In the genomic region with DNA sequence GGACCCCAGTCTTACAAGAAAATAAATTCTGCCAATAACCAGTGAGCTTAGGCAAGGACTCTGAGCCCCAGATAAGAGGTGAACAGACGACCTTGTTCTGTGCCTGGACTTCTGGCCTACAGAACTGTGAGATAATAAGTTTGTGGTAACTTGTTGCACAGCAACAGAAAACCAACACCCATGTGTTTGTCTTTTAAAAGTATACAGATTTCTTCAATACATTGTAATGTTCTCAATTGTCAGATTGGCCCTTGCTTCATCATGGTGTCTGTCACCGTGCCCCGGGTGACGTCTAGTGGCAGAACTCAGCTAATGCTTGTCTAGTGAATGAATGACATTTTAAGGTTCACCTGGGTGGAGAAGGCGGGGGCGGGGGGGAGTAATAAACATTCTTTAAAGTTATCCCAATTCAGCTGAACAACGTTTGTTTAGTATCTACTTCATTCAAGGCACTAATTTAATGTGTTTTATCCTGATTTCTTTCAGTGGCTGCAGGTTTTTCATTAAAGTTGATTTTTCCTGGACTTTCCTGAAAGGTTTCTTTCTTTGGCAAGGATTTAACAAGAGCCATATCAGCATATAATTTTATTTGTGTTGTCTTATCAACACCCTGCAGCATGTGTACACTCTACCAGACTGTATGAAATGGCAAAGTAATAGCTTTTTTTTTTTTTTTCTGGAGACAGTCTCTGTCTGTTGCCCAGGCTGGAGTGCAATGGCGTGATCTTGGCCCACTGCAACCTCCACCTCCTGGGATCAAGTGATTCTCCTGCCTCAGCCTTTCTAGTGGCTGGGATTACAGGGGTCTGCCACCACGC, we compare ENCODE assay signal across 9 cellular contexts.
DNase-seq lines count a peak whose midpoint lies in the region; ATAC-seq and TF ChIP-seq lines count a peak whose summit lies in the region.
"Had no signal": no experiment of that assay in that cellular context is flagged by ENCODE, and none has a peak within 500 bp of the region (broad histone marks: within the 10 kb centered on the region; RNA-seq: fewer than 3 reads in every experiment).

No MANE protein-coding gene starts in this region.

- H3K9me3 ChIP-seq in OCI-LY7 (ENCODE audit: low read length) (no peaks in the 10 kb centered on the region), breast epithelium (no peaks in the 10 kb centered on the region), prostate gland (no peaks in the 10 kb centered on the region)

- 55% methylated on average over 9 of the region's 9 CpGs for WGBS in prostate gland

- no peak overlapping the region for H2AFZ ChIP-seq in OCI-LY7 (ENCODE audit: low read length)

- H3K79me2 ChIP-seq in OCI-LY7 (ENCODE audit: insufficient read depth, low read depth, low read length) = no peaks in the 10 kb centered on the region

- CTCF ChIA-PET in OCI-LY7 (lab: Charles Lee; ENCODE audit: unreplicated experiment) = interaction anchor here (0.6 kb wide), 1 partner anchor 237 kb away, joined by 4 read pairs; no protein-coding TSS in a partner anchor

- no peak overlapping the region for H3K27ac Mint-ChIP-seq in activated naive CD8-positive, alpha-beta T cell treated with anti-CD3 and anti-CD28 coated beads for 36 hours
- H3K27ac Mint-ChIP-seq in activated naive CD8-positive, alpha-beta T cell treated with anti-CD3 and anti-CD28 coated beads, Interleukin-2, amount 50 U/mL, for 24 hours = no peak overlapping the region
- H3K27ac Mint-ChIP-seq in osteocyte (ENCODE audit: unreplicated experiment) (no peak overlapping the region), glutamatergic neuron (ENCODE audit: unreplicated experiment) (no peak overlapping the region)

- TF ChIP-seq CTCF in OCI-LY7 (conservative IDR thresholded peaks at IDR 0.05; ENCODE audit: low read length) = peak; percentile 58
- TF ChIP-seq CTCF in breast epithelium (IDR thresholded peaks at IDR 0.05) = peak in 1 of 3 donors; percentile 9
- TF ChIP-seq CTCF in prostate gland (IDR thresholded peaks at IDR 0.05) = peak in 1 of 4 experiments; percentile 57
- TF ChIP-seq CTCF in osteocyte (IDR thresholded peaks at IDR 0.05) = no peak
- TF ChIP-seq CTCF in glutamatergic neuron (IDR thresholded peaks at IDR 0.05; ENCODE audit: partially characterized antibody, unreplicated experiment) = no peak

- peaks cover 16% of the 10 kb centered on the region for H3K4me1 Mint-ChIP-seq in activated naive CD8-positive, alpha-beta T cell treated with anti-CD3 and anti-CD28 coated beads for 36 hours
- peaks cover 16% of the 10 kb centered on the region for H3K4me1 Mint-ChIP-seq in activated naive CD8-positive, alpha-beta T cell treated with anti-CD3 and anti-CD28 coated beads, Interleukin-2, amount 50 U/mL, for 24 hours
- H3K4me1 Mint-ChIP-seq in osteocyte (ENCODE audit: unreplicated experiment) = no peaks in the 10 kb centered on the region
- no peaks in the 10 kb centered on the region for H3K4me1 Mint-ChIP-seq in glutamatergic neuron (ENCODE audit: low read depth, unreplicated experiment)

- no peak for ATAC-seq in activated naive CD8-positive, alpha-beta T cell treated with anti-CD3 and anti-CD28 coated beads, Interleukin-2, amount 50 U/mL, for 24 hours

- H3K4me1 ChIP-seq in OCI-LY7 (ENCODE audit: insufficient read depth, low read length, poor library complexity, severe bottlenecking) (no peaks in the 10 kb centered on the region), breast epithelium (peaks cover 0 to 17% of the 10 kb centered on the region in 2 donors), prostate gland (replicated peaks) (no peaks in the 10 kb centered on the region)

- TF ChIP-seq POLR2A in breast epithelium (IDR thresholded peaks at IDR 0.05) (no peak), prostate gland (IDR thresholded peaks at IDR 0.05) (no peak)

- no peaks in the 10 kb centered on the region for H3K27me3 ChIP-seq in breast epithelium
- no peaks in the 10 kb centered on the region for H3K27me3 ChIP-seq in prostate gland (replicated peaks; ENCODE audit: insufficient read depth)

- H3K4me3 ChIP-seq in OCI-LY7 (ENCODE audit: low read depth, low read length, poor library complexity, severe bottlenecking) (no peak overlapping the region), breast epithelium (no peak overlapping the region), prostate gland (no peak overlapping the region)

- H3K4me3 Mint-ChIP-seq in activated naive CD8-positive, alpha-beta T cell treated with anti-CD3 and anti-CD28 coated beads for 36 hours = no peak overlapping the region
- H3K4me3 Mint-ChIP-seq in activated naive CD8-positive, alpha-beta T cell treated with anti-CD3 and anti-CD28 coated beads, Interleukin-2, amount 50 U/mL, for 24 hours = no peak overlapping the region
- no peak overlapping the region for H3K4me3 Mint-ChIP-seq in osteocyte (ENCODE audit: unreplicated experiment)
- no peak overlapping the region for H3K4me3 Mint-ChIP-seq in glutamatergic neuron (ENCODE audit: unreplicated experiment)

- H3K27me3 Mint-ChIP-seq in activated naive CD8-positive, alpha-beta T cell treated with anti-CD3 and anti-CD28 coated beads for 36 hours = no peaks in the 10 kb centered on the region
- peaks cover 1% of the 10 kb centered on the region for H3K27me3 Mint-ChIP-seq in activated naive CD8-positive, alpha-beta T cell treated with anti-CD3 and anti-CD28 coated beads, Interleukin-2, amount 50 U/mL, for 24 hours
- H3K27me3 Mint-ChIP-seq in osteocyte (ENCODE audit: unreplicated experiment) (no peaks in the 10 kb centered on the region), glutamatergic neuron (ENCODE audit: unreplicated experiment) (no peaks in the 10 kb centered on the region)

- no peaks in the 10 kb centered on the region for H3K9me3 Mint-ChIP-seq in activated naive CD8-positive, alpha-beta T cell treated with anti-CD3 and anti-CD28 coated beads for 36 hours
- H3K9me3 Mint-ChIP-seq in activated naive CD8-positive, alpha-beta T cell treated with anti-CD3 and anti-CD28 coated beads, Interleukin-2, amount 50 U/mL, for 24 hours = no peaks in the 10 kb centered on the region
- H3K9me3 Mint-ChIP-seq in osteocyte (ENCODE audit: unreplicated experiment) = no peaks in the 10 kb centered on the region
- H3K9me3 Mint-ChIP-seq in glutamatergic neuron (ENCODE audit: unreplicated experiment) = peaks cover 1% of the 10 kb centered on the region

- H3K36me3 ChIP-seq in OCI-LY7 (ENCODE audit: insufficient read depth, low read length) (no peaks in the 10 kb centered on the region), breast epithelium (no peaks in the 10 kb centered on the region), prostate gland (no peaks in the 10 kb centered on the region)

- intact Hi-C loops in OCI-LY7 (cut with micrococcal nuclease; ENCODE audit: unreplicated experiment) (no loop called here), breast epithelium (cut with DNase I; ENCODE audit: low total_unique reads) (no loop called here), prostate gland (cut with DNase I) (no loop called here)

- H3K36me3 Mint-ChIP-seq in activated naive CD8-positive, alpha-beta T cell treated with anti-CD3 and anti-CD28 coated beads for 36 hours = no peaks in the 10 kb centered on the region
- H3K36me3 Mint-ChIP-seq in activated naive CD8-positive, alpha-beta T cell treated with anti-CD3 and anti-CD28 coated beads, Interleukin-2, amount 50 U/mL, for 24 hours (ENCODE audit: low read depth) = no peaks in the 10 kb centered on the region
- H3K36me3 Mint-ChIP-seq in osteocyte (ENCODE audit: unreplicated experiment) (no peaks in the 10 kb centered on the region), glutamatergic neuron (ENCODE audit: unreplicated experiment) (no peaks in the 10 kb centered on the region)

- POLR2A ChIA-PET in OCI-LY7 (lab: Charles Lee) = interaction anchor here (0.6 to 0.7 kb wide), 2 partner anchors 13 to 529 kb away, joined by 4 to 5 read pairs; no protein-coding TSS in a partner anchor

- H3K27ac ChIP-seq in OCI-LY7 (ENCODE audit: low read depth, low read length, poor library complexity, severe bottlenecking) (no peak overlapping the region), breast epithelium (peak overlapping the region; percentile 84 to 88), prostate gland (no peak overlapping the region)

- no TSS peak for BruUV-seq in OCI-LY7 (replicated peaks; lab: Mats Ljungman, UMichigan)

- H3K9me2 ChIP-seq in OCI-LY7 (ENCODE audit: insufficient read depth, low read length) = no peaks in the 10 kb centered on the region

- no peak overlapping the region for H3K4me2 ChIP-seq in OCI-LY7 (ENCODE audit: low read length)

- DNase-seq in activated naive CD8-positive, alpha-beta T cell treated with anti-CD3 and anti-CD28 coated beads for 36 hours = peak; percentile 10
- no peak for DNase-seq in activated naive CD8-positive, alpha-beta T cell treated with anti-CD3 and anti-CD28 coated beads, Interleukin-2, amount 50 U/mL, for 24 hours
- DNase-seq in OCI-LY7 (ENCODE audit: low spot score) (peak; percentile 5), breast epithelium (ENCODE audit: low spot score in 2 of 2) (no peak), prostate gland (ENCODE audit: low spot score) (peak; percentile 51), osteocyte (ENCODE audit: extremely low spot score, unreplicated experiment) (no peak), medulla oblongata (ENCODE audit: extremely low spot score) (no peak), glutamatergic neuron (no peak)
- DNase-seq: NCI-H1930 had no signal

- H4K20me1 ChIP-seq in OCI-LY7 (ENCODE audit: insufficient read depth, low read length) = no peaks in the 10 kb centered on the region

Comparison
In these comparisons a context has a peak if more than half of its experiments do, and no peak if none do; other contexts are left out.
1. DNase-seq: peak in activated naive CD8-positive, alpha-beta T cell treated with anti-CD3 and anti-CD28 coated beads for 36 hours (single experiment), OCI-LY7 (single experiment) and prostate gland (single experiment); none in activated naive CD8-positive, alpha-beta T cell treated with anti-CD3 and anti-CD28 coated beads, Interleukin-2, amount 50 U/mL, for 24 hours (single experiment), breast epithelium (0 of 2), osteocyte (single experiment), medulla oblongata (single experiment) and glutamatergic neuron (single experiment).
2. H3K27ac ChIP-seq: peak in breast epithelium (2 of 2); none in OCI-LY7 (single experiment) and prostate gland (0 of 2).